Comparison of ENCODE assay signal across 8 cellular contexts in the genomic region with DNA sequence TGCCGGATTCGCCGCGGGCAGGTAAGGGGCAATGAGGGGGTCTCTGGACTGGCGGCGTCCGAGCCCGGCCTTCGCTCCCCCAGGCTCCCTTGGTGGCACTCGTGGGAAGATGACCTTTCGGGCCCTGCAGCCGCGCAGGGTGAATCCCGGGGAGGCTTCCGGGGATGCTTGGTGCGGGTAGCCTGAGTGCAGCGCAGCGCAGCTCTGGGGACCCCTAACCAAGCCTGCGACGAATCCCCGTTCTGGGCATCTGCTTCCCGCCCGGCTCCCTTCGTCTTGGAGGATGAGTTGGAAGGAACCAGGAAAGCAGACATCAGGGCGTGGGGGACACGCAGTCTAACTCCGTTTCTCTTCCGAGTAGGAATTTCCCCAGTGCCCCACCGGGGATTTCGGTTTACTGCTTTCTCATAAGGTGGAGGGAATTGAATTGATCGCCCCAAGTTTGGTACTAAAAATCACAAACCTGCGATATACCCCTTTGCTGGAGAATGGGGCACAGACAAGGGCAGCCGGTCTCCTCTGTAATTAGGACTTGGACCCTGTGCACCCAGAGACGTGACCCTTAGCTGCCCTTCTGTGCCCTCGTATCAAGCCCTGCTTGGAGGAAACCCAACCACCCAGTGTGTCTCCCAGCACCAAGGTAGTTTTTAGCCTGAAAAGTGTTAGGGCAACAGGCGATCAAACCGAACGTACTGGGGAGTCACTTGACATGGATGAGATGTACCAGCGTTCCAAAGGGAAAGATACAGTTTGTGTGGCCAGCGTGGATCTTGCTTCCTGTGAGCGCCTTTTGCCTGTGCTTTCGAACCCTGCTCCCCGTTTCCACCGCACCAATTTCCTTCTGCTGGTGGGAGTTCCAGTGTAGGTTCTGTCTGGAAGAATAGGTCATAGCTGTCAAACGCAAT. TPM values are rescaled to one million over a fixed set of nuclear protein-coding genes. Genes with fewer than 3 reads are reported as not detected.
DNase-seq lines count a peak whose midpoint lies in the region; ATAC-seq and TF ChIP-seq lines count a peak whose summit lies in the region.

No MANE protein-coding gene starts in this region.

- H3K27ac ChIP-seq in body of pancreas (no peak overlapping the region), thyroid gland (no peak overlapping the region), adrenal gland (no peak overlapping the region)

- no peaks in the 10 kb centered on the region for H3K36me3 Mint-ChIP-seq in endothelial cell (ENCODE audit: low read depth, unreplicated experiment)

- H3K27me3 ChIP-seq in body of pancreas (peaks cover 0 to 19% of the 10 kb centered on the region in 2 donors), mononuclear cell (ENCODE audit: insufficient read depth, low read length) (peaks cover 63% of the 10 kb centered on the region), thyroid gland (no peaks in the 10 kb centered on the region), adrenal gland (peaks cover 41% of the 10 kb centered on the region)

- peaks cover 4% of the 10 kb centered on the region for H3K4me1 Mint-ChIP-seq in endothelial cell (ENCODE audit: unreplicated experiment)

- TF ChIP-seq POLR2A in body of pancreas (IDR thresholded peaks at IDR 0.05) (no peak), thyroid gland (IDR thresholded peaks at IDR 0.05) (no peak), adrenal gland (IDR thresholded peaks at IDR 0.05) (no peak)

- H3K27me3 Mint-ChIP-seq in endothelial cell (ENCODE audit: unreplicated experiment), result peaks cover 6% of the 10 kb centered on the region

- 19 to 30% methylated on average over 33 to 45 of the region's 45 CpGs for WGBS in body of pancreas, 2 donors
- 31 to 45% methylated on average over 26 to 43 of the region's 45 CpGs for WGBS in thyroid gland, 2 donors
- 37 to 69% (median 51%) methylated on average over 22 to 45 of the region's 45 CpGs for WGBS in adrenal gland, 4 donors

- H3K36me3 ChIP-seq in body of pancreas (replicated peaks in 1 of 2; ENCODE audit: insufficient read depth in 1 of 2, low read depth in 2 of 2), result no peaks in the 10 kb centered on the region
- no peaks in the 10 kb centered on the region for H3K36me3 ChIP-seq in thyroid gland
- no peaks in the 10 kb centered on the region for H3K36me3 ChIP-seq in adrenal gland (replicated peaks in 1 of 2)

- H3K9me3 ChIP-seq in body of pancreas (no peaks in the 10 kb centered on the region), mononuclear cell (ENCODE audit: low read depth, low read length) (no peaks in the 10 kb centered on the region), thyroid gland (no peaks in the 10 kb centered on the region), adrenal gland (replicated peaks in 1 of 3) (no peaks in the 10 kb centered on the region)

- no peak overlapping the region for H3K4me3 ChIP-seq in body of pancreas
- H3K4me3 ChIP-seq in mononuclear cell (ENCODE audit: low read length), result peak overlapping the region; percentile 26
- peak overlapping the region in 1 of 3 donors; percentile 29 for H3K4me3 ChIP-seq in thyroid gland (replicated peaks in 1 of 3)
- peak overlapping the region in 1 of 4 donors; percentile 59 for H3K4me3 ChIP-seq in adrenal gland

- ATAC-seq in GM18517 (IDR thresholded peaks at IDR 0.05; ENCODE audit: unreplicated experiment) (peak; percentile 14), HG02981 (IDR thresholded peaks at IDR 0.05; ENCODE audit: unreplicated experiment) (peak; percentile 10), body of pancreas (peak; percentile 6)

- intact Hi-C loops in body of pancreas (cut with DNase I), result no loop called here
- intact Hi-C loops in thyroid gland (cut with DNase I), result no loop called here
- intact Hi-C loops in adrenal gland (cut with DNase I), result no loop called here

- H3K4me1 ChIP-seq in body of pancreas (peaks cover 16% of the 10 kb centered on the region), mononuclear cell (ENCODE audit: insufficient read depth, low read length) (peaks cover 15% of the 10 kb centered on the region), thyroid gland (peaks cover 6 to 12% of the 10 kb centered on the region in 2 donors), adrenal gland (replicated peaks in 1 of 2) (peaks cover 5 to 13% of the 10 kb centered on the region in 2 donors)

- no peak for TF ChIP-seq CTCF in body of pancreas (IDR thresholded peaks at IDR 0.05)
- TF ChIP-seq CTCF in thyroid gland (IDR thresholded peaks at IDR 0.05), result no peak
- no peak for TF ChIP-seq CTCF in endothelial cell (IDR thresholded peaks at IDR 0.05; ENCODE audit: unreplicated experiment)
- TF ChIP-seq CTCF in adrenal gland (IDR thresholded peaks at IDR 0.05), result no peak

- DNase-seq in body of pancreas, result no peak
- no peak for DNase-seq in NCI-H2227 (lab: John Stamatoyannopoulos, UW; ENCODE audit: unreplicated experiment)
- DNase-seq in thyroid gland, result no peak
- DNase-seq in endothelial cell (ENCODE audit: low spot score), result no peak
- DNase-seq in adrenal gland, result no peak

- H3K4me3 Mint-ChIP-seq in endothelial cell (ENCODE audit: unreplicated experiment), result no peak overlapping the region

- no peaks in the 10 kb centered on the region for H3K9me3 Mint-ChIP-seq in endothelial cell (ENCODE audit: unreplicated experiment)

- H3K27ac Mint-ChIP-seq in endothelial cell (ENCODE audit: unreplicated experiment), result no peak overlapping the region

RNA-seq across cellular contexts. Expression of a gene that starts 1.0 kb away (rescaled TPM):
- not detected for total RNA-seq in body of pancreas
- 0.21 TPM for total RNA-seq in mononuclear cell
- 1 to 10 TPM in 3 of 4 donors, under 1 TPM in 1; 0.67 to 2.3 (median 1.3) TPM for total RNA-seq in thyroid gland
- total RNA-seq in endothelial cell (ENCODE audit: unreplicated experiment), result not detected
- 1 to 10 TPM in 3 of 8 donors, under 1 TPM in 1, not detected in 4; 0.61 to 2.6 (median 2.1) TPM for total RNA-seq in adrenal gland
- polyA plus RNA-seq in adrenal gland, result 1 to 10 TPM in 1 of 3 donors, under 1 TPM in 2; 0.24 to 2.6 (median 0.97) TPM

RNA-seq across cellular contexts. Expression of a gene that starts 52.0 kb away (rescaled TPM):
- total RNA-seq in body of pancreas (1 to 10 TPM; 7.5 to 9.6 TPM), mononuclear cell (20.3 TPM), thyroid gland (10 to 100 TPM in 1 of 4 donors, 1 to 10 TPM in 3; 2.2 to 12.1 (median 6.4) TPM), endothelial cell (ENCODE audit: unreplicated experiment) (3.3 TPM), adrenal gland (1 to 10 TPM in 5 of 8 donors, under 1 TPM in 3; 0.41 to 2.8 (median 1.5) TPM)
- 1 to 10 TPM in 2 of 3 donors, under 1 TPM in 1; 0.48 to 4.3 (median 2.4) TPM for polyA plus RNA-seq in adrenal gland
